Comparison of ENCODE assay signal across 8 cellular contexts in genomic region chr15:72473670-72474465, GRCh38. TPM values are rescaled to one million over a fixed set of nuclear protein-coding genes. Genes with fewer than 3 reads are reported as not detected.
DNase-seq lines count a peak whose midpoint lies in the region; ATAC-seq and TF ChIP-seq lines count a peak whose summit lies in the region.

TSS of gene ARIH1 (plus strand) at chr15:72474330. CDS start at chr15:72474640, 310 bp downstream.

- no peaks in the 10 kb centered on the region for H3K9me3 Mint-ChIP-seq in HFFc6
- no peaks in the 10 kb centered on the region for H3K9me3 Mint-ChIP-seq in activated naive CD4-positive, alpha-beta T cell treated with anti-CD3 and anti-CD28 coated beads, Interleukin-2, amount 50 U/mL, for 72 hours

- H3K36me3 ChIP-seq in osteoblast (ENCODE audit: insufficient read depth, low read length) = peaks cover 11% of the 10 kb centered on the region
- H3K36me3 ChIP-seq in thoracic aorta = no peaks in the 10 kb centered on the region

- peaks cover 20% of the 10 kb centered on the region for H3K4me1 ChIP-seq in osteoblast (ENCODE audit: insufficient read depth, low read length)
- H3K4me1 ChIP-seq in thoracic aorta (ENCODE audit: control insufficient read depth in 1 of 2, low read depth in 2 of 2) = peaks cover 24 to 47% of the 10 kb centered on the region in 2 donors

- H3K27me3 Mint-ChIP-seq in HFFc6 (ENCODE audit: insufficient read depth) = no peaks in the 10 kb centered on the region

- peaks cover 45% of the 10 kb centered on the region for H3K79me2 ChIP-seq in osteoblast (ENCODE audit: insufficient read depth, low read length)

- peaks cover 38% of the 10 kb centered on the region for H3K4me1 Mint-ChIP-seq in HFFc6 (ENCODE audit: low read depth)

- peak within 1 kb of the TSS; percentile 90 for H2AFZ ChIP-seq in osteoblast (ENCODE audit: low read length)

- ATAC-seq in SK-N-SH treated with all-trans-retinoic acid at 6 μM for 48 hours (peak; percentile 85), thoracic aorta (ENCODE audit: insufficient number of reproducible peaks, low FRiP score, low read depth) (peak; percentile 93)
- ATAC-seq in activated naive CD4-positive, alpha-beta T cell treated with anti-CD3 and anti-CD28 coated beads, Interleukin-2, amount 50 U/mL, for 72 hours = peak; percentile 90

- peak within 1 kb of the TSS; percentile 93 for H3K4me2 ChIP-seq in osteoblast (ENCODE audit: insufficient read depth, low read length)

- H3K27ac ChIP-seq in osteoblast (ENCODE audit: low read depth, low read length) = peak within 1 kb of the TSS; percentile 98
- H3K27ac ChIP-seq in thoracic aorta = peak within 1 kb of the TSS; percentile 97 to 100

- H3K36me3 Mint-ChIP-seq in HFFc6 (ENCODE audit: low read depth) = peaks cover 29% of the 10 kb centered on the region
- peaks cover 13 to 32% of the 10 kb centered on the region in 2 donors for H3K36me3 Mint-ChIP-seq in activated naive CD4-positive, alpha-beta T cell treated with anti-CD3 and anti-CD28 coated beads, Interleukin-2, amount 50 U/mL, for 72 hours

- peak within 1 kb of the TSS; percentile 98 for H3K4me3 Mint-ChIP-seq in HFFc6

- POLR2A ChIA-PET in GM10248 (lab: Yijun Ruan, JAX) = interaction anchor here (1.6 kb wide), 1 partner anchor 9 kb away, joined by 7 read pairs; no protein-coding TSS in a partner anchor

- H3K27me3 ChIP-seq in osteoblast (ENCODE audit: insufficient read depth, low read length) (no peaks in the 10 kb centered on the region), thoracic aorta (replicated peaks; ENCODE audit: insufficient read depth) (no peaks in the 10 kb centered on the region)

- H3K4me3 ChIP-seq in NB4 (ENCODE audit: low read depth, low read length) = peak within 1 kb of the TSS; percentile 95
- peak within 1 kb of the TSS; percentile 85 for H3K4me3 ChIP-seq in osteoblast (ENCODE audit: insufficient read depth, low read length)
- H3K4me3 ChIP-seq in thoracic aorta = peak within 1 kb of the TSS; percentile 95

- CTCF ChIA-PET in GM10248 (lab: Yijun Ruan, JAX) = interaction anchor here (0.8 to 3.6 kb wide), 7 partner anchors 9 to 247 kb away, joined by 3 to 15 read pairs (median 5); no protein-coding TSS in a partner anchor

- H4K20me1 ChIP-seq in osteoblast (ENCODE audit: insufficient read depth, low read length) = peaks cover 34% of the 10 kb centered on the region

- H3K27ac Mint-ChIP-seq in HFFc6 = peak within 1 kb of the TSS; percentile 99
- peak within 1 kb of the TSS; percentile 99 to 100 for H3K27ac Mint-ChIP-seq in activated naive CD4-positive, alpha-beta T cell treated with anti-CD3 and anti-CD28 coated beads, Interleukin-2, amount 50 U/mL, for 72 hours

- no peak for TF ChIP-seq POLR2A in NB4 (IDR thresholded peaks at IDR 0.05; ENCODE audit: extremely low read depth, insufficient read length)

- DNase-seq in GM10248 (ENCODE audit: extremely low spot score) = peak; percentile 92
- peak; percentile 93 for DNase-seq in HFFc6
- peak; percentile 96 for DNase-seq in NB4 (ENCODE audit: low read depth)
- DNase-seq in activated naive CD4-positive, alpha-beta T cell treated with anti-CD3 and anti-CD28 coated beads, Interleukin-2, amount 50 U/mL, for 72 hours (ENCODE audit: low spot score in 2 of 2) = peak; percentile 93 to 97
- peak; percentile 96 for DNase-seq in glomerular visceral epithelial cell (ENCODE audit: extremely low spot score)
- peak; percentile 96 for DNase-seq in osteoblast (ENCODE audit: insufficient read length, low spot score, missing footprints)
- peak; percentile 84 for DNase-seq in thoracic aorta (ENCODE audit: low spot score)

- TF ChIP-seq CTCF in GM10248 (IDR thresholded peaks at IDR 0.05; ENCODE audit: control extremely low read depth, extremely low read depth, low read depth, missing control alignments) (peak; percentile 15), HFFc6 (IDR thresholded peaks at IDR 0.05) (peak; percentile 39), NB4 (IDR thresholded peaks at IDR 0.05; ENCODE audit: low read depth, low read length) (peak; percentile 29), osteoblast (IDR thresholded peaks at IDR 0.05; ENCODE audit: extremely low read depth, low read depth, low read length) (peak; percentile 54), thoracic aorta (IDR thresholded peaks at IDR 0.05) (no peak)

- H3K9me3 ChIP-seq in osteoblast (ENCODE audit: low read depth, low read length) = no peaks in the 10 kb centered on the region
- no peaks in the 10 kb centered on the region for H3K9me3 ChIP-seq in thoracic aorta

TF ChIP-seq in SK-N-SH treated with all-trans-retinoic acid at 6 μM for 48 hours, 23 proteins besides CTCF, POLR2A, EP300 and RAD21 (continues in another document):
- TF ChIP-seq ISL1 (CRISPR knock-in tag; IDR thresholded peaks at IDR 0.05) (peak; percentile 30; the same call in 1 of the 2 replicates), ZNF565 (CRISPR knock-in tag; conservative IDR thresholded peaks at IDR 0.05; ENCODE audit: low read depth) (peak; percentile 94), CSDC2 (CRISPR knock-in tag; IDR thresholded peaks at IDR 0.05) (peak; percentile 92), PATZ1 (CRISPR knock-in tag; IDR thresholded peaks at IDR 0.05; ENCODE audit: borderline replicate concordance) (peak; percentile 28; the same call in 1 of the 2 replicates), TSHZ2 (CRISPR knock-in tag; IDR thresholded peaks at IDR 0.05) (no peak; the same call in 1 of the 2 replicates), CSRNP3 (CRISPR knock-in tag; IDR thresholded peaks at IDR 0.05) (no peak; the same call in 1 of the 2 replicates), ZNF70 (CRISPR knock-in tag; IDR thresholded peaks at IDR 0.05) (peak; percentile 40; the same call in 1 of the 2 replicates), ESRRG (CRISPR knock-in tag; IDR thresholded peaks at IDR 0.05) (peak; percentile 49; the same call in 1 of the 2 replicates), SNAI2 (CRISPR knock-in tag; IDR thresholded peaks at IDR 0.05) (peak; percentile 93), OSR1 (CRISPR knock-in tag; IDR thresholded peaks at IDR 0.05) (no peak), RARB (CRISPR knock-in tag; IDR thresholded peaks at IDR 0.05) (0 out of 2 replicates have a peak, but pooled peaks have one; percentile 6), ZNF8 (CRISPR knock-in tag; IDR thresholded peaks at IDR 0.05) (peak; percentile 29), ARNTL (CRISPR knock-in tag; IDR thresholded peaks at IDR 0.05; ENCODE audit: borderline replicate concordance, low read depth) (peak; percentile 82)

RNA-seq across cellular contexts. Expression of gene ARIH1, which starts in this region (rescaled TPM):
- 100 to 1,000 TPM; 138 to 171 (median 159) TPM for total RNA-seq in HFFc6 (2021; fragmentation: NEBNext Ultra II Directional; extraction: Animal tissue kit (Norgen Biotek cat#: 25700))
- 100 to 1,000 TPM; 142 to 185 TPM for total RNA-seq in activated naive CD4-positive, alpha-beta T cell treated with anti-CD3 and anti-CD28 coated beads, Interleukin-2, amount 50 U/mL, for 72 hours
- total RNA-seq in osteoblast (32.6 and 41.0 TPM in 2 replicates), thoracic aorta (10 to 100 TPM; 28.6 to 88.4 TPM)

Comparison
In these comparisons a context has a peak if more than half of its experiments do, and no peak if none do; other contexts are left out.
1. Peak in every context shown above with its lines: DNase-seq, ATAC-seq, H3K4me3 ChIP-seq and H3K27ac ChIP-seq.